Comparison of ENCODE assay signal across 1 cellular context in the genomic region with DNA sequence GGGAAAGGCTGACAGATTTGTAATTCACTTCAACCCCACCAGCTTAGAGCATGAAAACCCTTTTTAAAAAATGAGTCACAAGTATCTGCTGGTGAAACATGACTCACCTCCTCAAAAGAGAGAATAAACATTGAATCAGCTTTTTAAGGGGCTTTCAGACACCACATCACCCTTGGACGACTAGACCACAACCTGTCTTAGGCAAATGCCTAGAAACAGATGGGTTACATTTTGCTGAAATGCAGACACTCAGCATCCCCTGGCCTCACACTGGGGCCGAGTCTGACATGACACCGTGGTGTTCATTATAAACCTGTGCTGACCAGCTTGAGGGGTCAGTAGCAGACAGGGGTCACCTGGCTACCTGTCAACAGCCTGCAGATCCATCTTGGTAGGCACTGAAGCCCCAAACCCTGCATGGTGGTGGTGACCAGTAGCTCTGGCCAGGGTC.
TF ChIP-seq lines count a peak whose summit lies in the region.

No MANE protein-coding gene starts in this region.

TF ChIP-seq in SK-N-SH, 30 proteins besides CTCF, POLR2A, EP300 and RAD21 (continued from another document):
- TF ChIP-seq, protein P1, sequence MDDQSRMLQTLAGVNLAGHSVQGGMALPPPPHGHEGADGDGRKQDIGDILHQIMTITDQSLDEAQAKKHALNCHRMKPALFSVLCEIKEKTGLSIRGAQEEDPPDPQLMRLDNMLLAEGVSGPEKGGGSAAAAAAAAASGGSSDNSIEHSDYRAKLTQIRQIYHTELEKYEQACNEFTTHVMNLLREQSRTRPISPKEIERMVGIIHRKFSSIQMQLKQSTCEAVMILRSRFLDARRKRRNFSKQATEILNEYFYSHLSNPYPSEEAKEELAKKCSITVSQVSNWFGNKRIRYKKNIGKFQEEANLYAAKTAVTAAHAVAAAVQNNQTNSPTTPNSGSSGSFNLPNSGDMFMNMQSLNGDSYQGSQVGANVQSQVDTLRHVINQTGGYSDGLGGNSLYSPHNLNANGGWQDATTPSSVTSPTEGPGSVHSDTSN (IDR thresholded peaks at IDR 0.05), result peak; percentile 57
- TF ChIP-seq MEF2A (IDR thresholded peaks at IDR 0.05; ENCODE audit: borderline replicate concordance, low read depth) (no peak), GABPA (IDR thresholded peaks at IDR 0.05; ENCODE audit: low read depth) (no peak), RCOR1 (IDR thresholded peaks at IDR 0.05; ENCODE audit: low read length) (no peak), FOSL2 (IDR thresholded peaks at IDR 0.05; ENCODE audit: borderline replicate concordance, low read depth) (peak; percentile 88), SIN3A (IDR thresholded peaks at IDR 0.05; ENCODE audit: borderline replicate concordance, low read depth, low read length) (no peak), POLR2AphosphoS5 (IDR thresholded peaks at IDR 0.05; ENCODE audit: low read depth, low read length) (no peak), CHD2 (IDR thresholded peaks at IDR 0.05; ENCODE audit: low read length, partially characterized antibody) (no peak)
- TF ChIP-seq, protein P2, sequence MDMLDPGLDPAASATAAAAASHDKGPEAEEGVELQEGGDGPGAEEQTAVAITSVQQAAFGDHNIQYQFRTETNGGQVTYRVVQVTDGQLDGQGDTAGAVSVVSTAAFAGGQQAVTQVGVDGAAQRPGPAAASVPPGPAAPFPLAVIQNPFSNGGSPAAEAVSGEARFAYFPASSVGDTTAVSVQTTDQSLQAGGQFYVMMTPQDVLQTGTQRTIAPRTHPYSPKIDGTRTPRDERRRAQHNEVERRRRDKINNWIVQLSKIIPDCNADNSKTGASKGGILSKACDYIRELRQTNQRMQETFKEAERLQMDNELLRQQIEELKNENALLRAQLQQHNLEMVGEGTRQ (IDR thresholded peaks at IDR 0.05; ENCODE audit: borderline replicate concordance, low read depth, low read length), result no peak
- TF ChIP-seq, protein P3, sequence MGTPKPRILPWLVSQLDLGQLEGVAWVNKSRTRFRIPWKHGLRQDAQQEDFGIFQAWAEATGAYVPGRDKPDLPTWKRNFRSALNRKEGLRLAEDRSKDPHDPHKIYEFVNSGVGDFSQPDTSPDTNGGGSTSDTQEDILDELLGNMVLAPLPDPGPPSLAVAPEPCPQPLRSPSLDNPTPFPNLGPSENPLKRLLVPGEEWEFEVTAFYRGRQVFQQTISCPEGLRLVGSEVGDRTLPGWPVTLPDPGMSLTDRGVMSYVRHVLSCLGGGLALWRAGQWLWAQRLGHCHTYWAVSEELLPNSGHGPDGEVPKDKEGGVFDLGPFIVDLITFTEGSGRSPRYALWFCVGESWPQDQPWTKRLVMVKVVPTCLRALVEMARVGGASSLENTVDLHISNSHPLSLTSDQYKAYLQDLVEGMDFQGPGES (IDR thresholded peaks at IDR 0.05; ENCODE audit: low read depth, low read length), result no peak
- TF ChIP-seq, protein P4, sequence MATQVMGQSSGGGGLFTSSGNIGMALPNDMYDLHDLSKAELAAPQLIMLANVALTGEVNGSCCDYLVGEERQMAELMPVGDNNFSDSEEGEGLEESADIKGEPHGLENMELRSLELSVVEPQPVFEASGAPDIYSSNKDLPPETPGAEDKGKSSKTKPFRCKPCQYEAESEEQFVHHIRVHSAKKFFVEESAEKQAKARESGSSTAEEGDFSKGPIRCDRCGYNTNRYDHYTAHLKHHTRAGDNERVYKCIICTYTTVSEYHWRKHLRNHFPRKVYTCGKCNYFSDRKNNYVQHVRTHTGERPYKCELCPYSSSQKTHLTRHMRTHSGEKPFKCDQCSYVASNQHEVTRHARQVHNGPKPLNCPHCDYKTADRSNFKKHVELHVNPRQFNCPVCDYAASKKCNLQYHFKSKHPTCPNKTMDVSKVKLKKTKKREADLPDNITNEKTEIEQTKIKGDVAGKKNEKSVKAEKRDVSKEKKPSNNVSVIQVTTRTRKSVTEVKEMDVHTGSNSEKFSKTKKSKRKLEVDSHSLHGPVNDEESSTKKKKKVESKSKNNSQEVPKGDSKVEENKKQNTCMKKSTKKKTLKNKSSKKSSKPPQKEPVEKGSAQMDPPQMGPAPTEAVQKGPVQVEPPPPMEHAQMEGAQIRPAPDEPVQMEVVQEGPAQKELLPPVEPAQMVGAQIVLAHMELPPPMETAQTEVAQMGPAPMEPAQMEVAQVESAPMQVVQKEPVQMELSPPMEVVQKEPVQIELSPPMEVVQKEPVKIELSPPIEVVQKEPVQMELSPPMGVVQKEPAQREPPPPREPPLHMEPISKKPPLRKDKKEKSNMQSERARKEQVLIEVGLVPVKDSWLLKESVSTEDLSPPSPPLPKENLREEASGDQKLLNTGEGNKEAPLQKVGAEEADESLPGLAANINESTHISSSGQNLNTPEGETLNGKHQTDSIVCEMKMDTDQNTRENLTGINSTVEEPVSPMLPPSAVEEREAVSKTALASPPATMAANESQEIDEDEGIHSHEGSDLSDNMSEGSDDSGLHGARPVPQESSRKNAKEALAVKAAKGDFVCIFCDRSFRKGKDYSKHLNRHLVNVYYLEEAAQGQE (IDR thresholded peaks at IDR 0.05; ENCODE audit: low read depth, low read length), result no peak
- TF ChIP-seq, protein P5, sequence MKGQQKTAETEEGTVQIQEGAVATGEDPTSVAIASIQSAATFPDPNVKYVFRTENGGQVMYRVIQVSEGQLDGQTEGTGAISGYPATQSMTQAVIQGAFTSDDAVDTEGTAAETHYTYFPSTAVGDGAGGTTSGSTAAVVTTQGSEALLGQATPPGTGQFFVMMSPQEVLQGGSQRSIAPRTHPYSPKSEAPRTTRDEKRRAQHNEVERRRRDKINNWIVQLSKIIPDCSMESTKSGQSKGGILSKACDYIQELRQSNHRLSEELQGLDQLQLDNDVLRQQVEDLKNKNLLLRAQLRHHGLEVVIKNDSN (IDR thresholded peaks at IDR 0.05; ENCODE audit: borderline replicate concordance, low read depth), result no peak
